In the genomic region with DNA sequence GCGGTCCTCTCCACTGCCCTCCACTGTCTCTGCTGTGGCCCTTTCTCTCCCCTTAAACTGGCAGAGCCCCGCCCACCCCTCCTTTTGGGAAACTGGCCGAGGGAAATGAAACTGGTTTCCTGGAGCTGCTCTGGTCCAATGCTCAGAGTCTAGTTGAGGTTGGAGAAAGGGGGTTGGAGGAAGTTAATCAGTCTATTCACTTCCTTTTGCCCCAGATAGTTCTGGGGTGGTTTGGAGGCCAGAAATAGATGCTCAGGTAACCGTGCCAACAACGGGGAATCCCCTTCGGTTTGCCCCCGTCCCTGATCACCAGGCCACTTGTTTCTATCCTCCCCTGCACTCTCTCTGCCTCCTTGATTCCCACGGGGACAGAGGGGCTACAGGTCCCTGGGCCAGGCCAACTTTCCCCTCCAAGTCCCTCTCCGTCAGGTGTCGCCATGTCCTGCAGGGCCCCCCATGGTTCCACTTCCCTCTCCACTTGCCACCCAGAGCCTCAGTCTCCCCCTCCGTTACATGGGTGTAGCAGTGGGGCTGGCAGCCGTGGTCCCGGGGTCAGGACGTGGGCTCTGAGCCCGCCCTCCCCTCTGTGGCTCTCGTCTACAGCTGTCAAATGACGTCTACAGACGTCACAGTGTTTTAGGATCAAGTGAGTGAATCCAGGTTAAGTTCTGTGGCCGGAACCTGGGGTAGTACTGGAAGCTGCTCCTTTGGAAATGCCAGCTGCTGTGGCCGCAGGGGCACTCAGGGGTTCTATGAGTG, we compare ENCODE assay signal across 8 cellular contexts. TPM values are rescaled to one million over a fixed set of nuclear protein-coding genes. Genes with fewer than 3 reads are reported as not detected.
A peak's percentile ranks its signal among the peaks of the same experiment; 100 is the strongest.
DNase-seq lines count a peak whose midpoint lies in the region; ATAC-seq lines count a peak whose summit lies in the region.

Gene IL4I1, minus strand, starts transcription at position 25 of the 759 bp plus-strand sequence. CDS start 727 bp downstream, outside the sequence.

- ATAC-seq in GM21381 (IDR thresholded peaks at IDR 0.05; ENCODE audit: unreplicated experiment) (peak; percentile 49), right cardiac atrium (peak; percentile 28 to 39)

- peak within 1 kb of the TSS; percentile 1 to 44 for H3K4me3 ChIP-seq in CD4-positive, alpha-beta memory T cell (ENCODE audit: low read length in 2 of 2)
- no peak within 1 kb of the TSS for H3K4me3 ChIP-seq in right cardiac atrium (ENCODE audit: low read length)

- H3K27me3 Mint-ChIP-seq in CD4-positive, alpha-beta memory T cell = no peaks in the 10 kb centered on the region

- intact Hi-C loops in CD4-positive, alpha-beta memory T cell (cut with micrococcal nuclease) = loop anchor here (2.0 kb wide), 3 partner anchors 20 to 40 kb away; partner anchors contain the start of genes AKT1S1, ATF5, NUP62 and TBC1D17
- intact Hi-C loops in right cardiac atrium (cut with DNase I) = no loop called here

- peak within 1 kb of the TSS; percentile 97 to 100 (median 99) for H3K27ac Mint-ChIP-seq in CD4-positive, alpha-beta memory T cell

- CTCF ChIA-PET in CD4-positive, alpha-beta memory T cell (lab: Charles Lee; ENCODE audit: partially characterized antibody) = no interaction called here

- WGBS in right cardiac atrium = 38% methylated on average over 19 of the region's 20 CpGs

- peak within 1 kb of the TSS; percentile 98 for H3K27ac ChIP-seq in CD4-positive, alpha-beta memory T cell (ENCODE audit: low read depth, low read length)
- no peak within 1 kb of the TSS for H3K27ac ChIP-seq in right cardiac atrium (ENCODE audit: low read length)

- H3K36me3 ChIP-seq in CD4-positive, alpha-beta memory T cell (ENCODE audit: insufficient read depth, low read length) = no peaks in the 10 kb centered on the region

- H3K4me1 Mint-ChIP-seq in CD4-positive, alpha-beta memory T cell = peaks cover 23 to 54% (median 40%) of the 10 kb centered on the region in 4 donors

- POLR2A ChIA-PET in CD4-positive, alpha-beta memory T cell (lab: Charles Lee; ENCODE audit: partially characterized antibody) = interaction anchor here (0.7 to 4.0 kb wide), 11 partner anchors 15 to 131 kb away, joined by 3 to 28 read pairs (median 4); partner anchors contain the start of genes AKT1S1, ATF5, FUZ and NUP62

- peaks cover 44% of the 10 kb centered on the region for H3K4me1 ChIP-seq in CD4-positive, alpha-beta memory T cell (ENCODE audit: insufficient read depth, low read length)
- no peaks in the 10 kb centered on the region for H3K4me1 ChIP-seq in right cardiac atrium (ENCODE audit: control insufficient read depth, insufficient read depth, low read length)

- no peaks in the 10 kb centered on the region for H3K27me3 ChIP-seq in CD4-positive, alpha-beta memory T cell (ENCODE audit: insufficient read depth, low read length)
- H3K27me3 ChIP-seq in right cardiac atrium (ENCODE audit: control insufficient read depth, insufficient read depth) = no peaks in the 10 kb centered on the region

- peak within 1 kb of the TSS; percentile 85 to 92 (median 90) for H3K4me3 Mint-ChIP-seq in CD4-positive, alpha-beta memory T cell

- DNase-seq in CD4-positive, alpha-beta memory T cell = peak; percentile 76 to 94 (median 87)
- DNase-seq in MV-4-11 (lab: John Stamatoyannopoulos, UW) = peak; percentile 94
- DNase-seq in activated T-cell treated with anti-CD3 and anti-CD28 coated beads for 1 hour (ENCODE audit: low read depth) = peak; percentile 33
- DNase-seq in right cardiac atrium = peak in 2 of 3 donors; percentile 67 to 75
- DNase-seq in stimulated activated CD4-positive, alpha-beta T cell treated with anti-CD3 and anti-CD28 coated beads, TNF-alpha, amount 100 ng/mL, for 1 hour (ENCODE audit: low read depth in 3 of 3, low spot score in 1 of 3) = peak; percentile 41 to 50 (median 47)
- no peak for DNase-seq in NCI-H2196 (lab: John Stamatoyannopoulos, UW; ENCODE audit: unreplicated experiment)
- DNase-seq in NCI-H2029 (lab: John Stamatoyannopoulos, UW) = no peak

- no peaks in the 10 kb centered on the region for H3K9me3 ChIP-seq in CD4-positive, alpha-beta memory T cell (ENCODE audit: control insufficient read depth in 1 of 2, low read length in 2 of 2)
- H3K9me3 ChIP-seq in right cardiac atrium (ENCODE audit: control insufficient read depth, low read length) = no peaks in the 10 kb centered on the region

- H3K9me3 Mint-ChIP-seq in CD4-positive, alpha-beta memory T cell = peaks cover 0 to 1% (median 0%) of the 10 kb centered on the region in 8 donors

- H3K36me3 Mint-ChIP-seq in CD4-positive, alpha-beta memory T cell = peaks cover 0 to 3% of the 10 kb centered on the region in 2 donors

RNA-seq across cellular contexts. Expression of gene IL4I1, which starts in this region (rescaled TPM):
- total RNA-seq in CD4-positive, alpha-beta memory T cell = 1 to 10 TPM; 2.6 to 3.4 TPM
- polyA plus RNA-seq in CD4-positive, alpha-beta memory T cell = 10 to 100 TPM in 1 of 2 donors, 1 to 10 TPM in 1; 9.4 to 10.4 TPM
- total RNA-seq in right cardiac atrium = under 1 TPM in 3 of 4 donors, not detected in 1; 0.24 to 0.92 (median 0.60) TPM
- polyA plus RNA-seq in right cardiac atrium = 0.29 TPM

Comparison
In these comparisons a context has a peak if more than half of its experiments do, and no peak if none do; other contexts are left out.
1. Peak in DNase-seq and ATAC-seq in right cardiac atrium; RNA of the gene not detected or under 1 TPM.
2. DNase-seq: peak in CD4-positive, alpha-beta memory T cell (5 of 5), MV-4-11 (single experiment), activated T-cell treated with anti-CD3 and anti-CD28 coated beads for 1 hour (single experiment) and stimulated activated CD4-positive, alpha-beta T cell treated with anti-CD3 and anti-CD28 coated beads, TNF-alpha, amount 100 ng/mL, for 1 hour (3 of 3); none in NCI-H2196 (single experiment) and NCI-H2029 (single experiment).